In genomic region chr5:4990017-4990416, GRCh38 we compare ENCODE assay signal across 29 cellular contexts.
"Had no signal": no experiment of that assay in that cellular context is flagged by ENCODE, and none has a peak within 500 bp of the region (broad histone marks: within the 10 kb centered on the region; RNA-seq: fewer than 3 reads in every experiment).

No MANE protein-coding gene starts in this region.

- H3K36me3 ChIP-seq: brain microvascular endothelial cell, MG63, SJSA1 had no signal

- H3K27ac Mint-ChIP-seq: activated CD4-positive, alpha-beta memory T cell treated with anti-CD3 and anti-CD28 coated beads for 36 hours; activated naive CD4-positive, alpha-beta T cell treated with anti-CD3 and anti-CD28 coated beads for 36 hours; activated naive CD4-positive, alpha-beta T cell treated with anti-CD3 and anti-CD28 coated beads, Interleukin-2, amount 50 U/mL, for 72 hours; activated T-helper 1 cell treated with anti-CD3 and anti-CD28 coated beads, Interleukin-12 subunit alpha, Interleukin-12 subunit beta, Interleukin-2, Interleukin-4 antibody, amounts not matched to agents 30 ng/mL and 10 ng/mL and 1 ng/mL, durations not matched to agents 14 hours and 24 hours and 36 hours; T-helper 1 cell treated with Interleukin-12 subunit alpha and Interleukin-12 subunit beta and Interleukin-4 antibody, amounts not matched to agents 30 μg/mL and 1 μg/mL, for 36 hours; T-helper 2 cell treated with Interferon-gamma antibody and Interleukin-4, amounts not matched to agents 5 μg/mL and 100 μg/mL, for 36 hours had no signal

- H3K4me2 ChIP-seq: SK-N-SH had no signal

- ATAC-seq: activated naive CD4-positive, alpha-beta T cell treated with anti-CD3 and anti-CD28 coated beads, Interleukin-2, amount 50 U/mL, for 72 hours; activated T-cell treated with anti-CD3 and anti-CD28 coated beads, Interleukin-2, amount 50 U/mL, for 4 hours; Panc1 had no signal

- H3K36me3 Mint-ChIP-seq: activated CD4-positive, alpha-beta memory T cell treated with anti-CD3 and anti-CD28 coated beads for 36 hours; activated naive CD4-positive, alpha-beta T cell treated with anti-CD3 and anti-CD28 coated beads, Interleukin-2, amount 50 U/mL, for 72 hours had no signal

- H3K4me1 ChIP-seq: SJSA1 had no signal

- H3K9ac ChIP-seq: SK-N-SH had no signal

- FAIRE-seq: TTC549 had no signal

- H3K27ac ChIP-seq: brain microvascular endothelial cell, SJSA1 had no signal

- H3K4me3 Mint-ChIP-seq: activated CD4-positive, alpha-beta memory T cell treated with anti-CD3 and anti-CD28 coated beads for 36 hours; activated naive CD4-positive, alpha-beta T cell treated with anti-CD3 and anti-CD28 coated beads for 36 hours; activated T-cell treated with anti-CD3 and anti-CD28 coated beads, Interleukin-2, amount 50 U/mL, for 4 hours; activated T-helper 1 cell treated with anti-CD3 and anti-CD28 coated beads, Interleukin-12 subunit alpha, Interleukin-12 subunit beta, Interleukin-2, Interleukin-4 antibody, amounts not matched to agents 30 ng/mL and 10 ng/mL and 1 ng/mL, durations not matched to agents 14 hours and 24 hours and 36 hours; T-helper 1 cell treated with Interleukin-12 subunit alpha and Interleukin-12 subunit beta and Interleukin-4 antibody, amounts not matched to agents 30 μg/mL and 1 μg/mL, for 36 hours; T-helper 2 cell treated with Interferon-gamma antibody and Interleukin-4, amounts not matched to agents 5 μg/mL and 100 μg/mL, for 36 hours had no signal

- H3K4me3 ChIP-seq: MG63, SJSA1 had no signal

- H3K27me3 ChIP-seq: brain microvascular endothelial cell had no signal

- H3K9me3 Mint-ChIP-seq: activated CD4-positive, alpha-beta memory T cell treated with anti-CD3 and anti-CD28 coated beads for 36 hours; activated naive CD4-positive, alpha-beta T cell treated with anti-CD3 and anti-CD28 coated beads for 36 hours; activated T-cell treated with anti-CD3 and anti-CD28 coated beads, Interleukin-2, amount 50 U/mL, for 4 hours; activated T-helper 1 cell treated with anti-CD3 and anti-CD28 coated beads, Interleukin-12 subunit alpha, Interleukin-12 subunit beta, Interleukin-2, Interleukin-4 antibody, amounts not matched to agents 30 ng/mL and 10 ng/mL and 1 ng/mL, durations not matched to agents 14 hours and 24 hours and 36 hours; T-helper 1 cell treated with Interleukin-12 subunit alpha and Interleukin-12 subunit beta and Interleukin-4 antibody, amounts not matched to agents 30 μg/mL and 1 μg/mL, for 36 hours; T-helper 2 cell treated with Interferon-gamma antibody and Interleukin-4, amounts not matched to agents 5 μg/mL and 100 μg/mL, for 36 hours had no signal

- H3K27me3 Mint-ChIP-seq: activated CD4-positive, alpha-beta memory T cell treated with anti-CD3 and anti-CD28 coated beads for 36 hours had no signal

- H3K9me3 ChIP-seq: MG63, SJSA1, SK-N-SH had no signal

- DNase-seq: activated CD4-positive, alpha-beta memory T cell treated with anti-CD3 and anti-CD28 coated beads for 36 hours; activated CD4-positive, alpha-beta T cell treated with anti-CD3 and anti-CD28 coated beads, Interleukin-2, amount 50 U/mL, for 1 hour; activated CD8-positive, alpha-beta memory T cell treated with anti-CD3 and anti-CD28 coated beads, Interleukin-2, amount 50 U/mL, for 4 hours; activated gamma-delta T cell treated with Interleukin-2 at 50 U/mL for 16 hours; activated naive CD4-positive, alpha-beta T cell treated with anti-CD3 and anti-CD28 coated beads for 36 hours; activated T-cell treated with anti-CD3 and anti-CD28 coated beads for 4 hours; activated T-cell treated with anti-CD3 and anti-CD28 coated beads, Interleukin-2, amount 50 U/mL, for 4 hours; anterior cingulate cortex; brain microvascular endothelial cell; central memory CD4-positive, alpha-beta T cell; Kasumi-1; KG1; MG63; NCI-H1048; NCI-H1436 treated with DMSO at 0.1 percent for 48 hours; NCI-H1694 treated with DMSO at 0.1 percent for 48 hours; NCI-H2029; NCI-H345; NCI-H524 treated with DMSO at 0.1 percent for 48 hours; RPMI8226; SHP77 treated with DMSO at 0.1 percent for 48 hours; SK-N-SH had no signal
